Comparison of ENCODE assay signal across 19 cellular contexts in genomic region chr10:121771957-121772356, GRCh38.
A peak's percentile ranks its signal among the peaks of the same experiment; 100 is the strongest.
DNase-seq lines count a peak whose midpoint lies in the region; TF ChIP-seq lines count a peak whose summit lies in the region.
"Had no signal": no experiment of that assay in that cellular context is flagged by ENCODE, and none has a peak within 500 bp of the region (broad histone marks: within the 10 kb centered on the region; RNA-seq: fewer than 3 reads in every experiment).

No MANE protein-coding gene starts in this region.

- no peaks in the 10 kb centered on the region for H3K9me3 ChIP-seq in muscle layer of colon (ENCODE audit: low read length)

- no peak overlapping the region for H3K4me3 ChIP-seq in Jurkat, Clone E6-1 (ENCODE audit: low read length)
- H3K4me3 ChIP-seq in muscle layer of colon (ENCODE audit: low read depth in 1 of 2, low read length in 2 of 2) (no peak overlapping the region), dorsolateral prefrontal cortex (no peak overlapping the region)
- H3K4me3 ChIP-seq: ascending aorta, tibial artery had no signal

- no peaks in the 10 kb centered on the region for H3K27me3 ChIP-seq in muscle layer of colon (ENCODE audit: control insufficient read depth in 1 of 2, insufficient read depth in 2 of 2, low read length in 2 of 2)
- no peaks in the 10 kb centered on the region for H3K27me3 ChIP-seq in dorsolateral prefrontal cortex
- H3K27me3 ChIP-seq: ascending aorta, tibial artery had no signal

- H3K4me1 ChIP-seq in muscle layer of colon (ENCODE audit: insufficient read depth, low read length) = peaks cover 31% of the 10 kb centered on the region
- H3K4me1 ChIP-seq: ascending aorta, tibial artery had no signal

- no peak overlapping the region for H3K9ac ChIP-seq in muscle layer of colon (ENCODE audit: low read length)

- DNase-seq in AG20443 (ENCODE audit: low spot score) = peak; percentile 55
- DNase-seq in Jurkat, Clone E6-1 (ENCODE audit: low read depth, low spot score) = peak; percentile 7
- peak; percentile 31 for DNase-seq in fibroblast of peridontal ligament (ENCODE audit: extremely low read depth)
- no peak for DNase-seq in OCI-M2 (lab: John Stamatoyannopoulos, UW; ENCODE audit: unreplicated experiment)
- DNase-seq in activated T-cell treated with anti-CD3 and anti-CD28 coated beads, Interleukin-2, amount 50 U/mL, for 1 hour = no peak
- DNase-seq in dorsolateral prefrontal cortex = no peak
- DNase-seq in NCI-H510A (lab: John Stamatoyannopoulos, UW) = no peak
- DNase-seq: activated T-cell treated with anti-CD3 and anti-CD28 coated beads, Interleukin-2, amount 50 U/mL, for 72 hours; DMS79; KBM-7; kidney; NCI-H187; NCI-H774; stimulated activated CD4-positive, alpha-beta T cell treated with anti-CD3 and anti-CD28 coated beads, Interleukin-4, amount 100 ng/mL, for 1 hour; stimulated activated naive CD8-positive, alpha-beta T cell treated with anti-CD3 and anti-CD28 coated beads, Interleukin-15, Interleukin-2, amounts not matched to agents 100 U/mL and 50 U/mL, for 24 hours; T-helper 9 cell; tibial artery had no signal

- H3K27ac ChIP-seq in muscle layer of colon (ENCODE audit: low read depth, low read length) (peak overlapping the region; percentile 44), dorsolateral prefrontal cortex (no peak overlapping the region)
- H3K27ac ChIP-seq: ascending aorta, tibial artery had no signal

- no peaks in the 10 kb centered on the region for H3K36me3 ChIP-seq in muscle layer of colon (ENCODE audit: insufficient read depth, low read length)
- H3K36me3 ChIP-seq: ascending aorta had no signal

- no peak for TF ChIP-seq CTCF in dorsolateral prefrontal cortex (IDR thresholded peaks at IDR 0.05 in 54 of 56, conservative IDR thresholded peaks at IDR 0.05 in 2 of 56; ENCODE audit: low read depth in 1 of 56, partially characterized antibody in 56 of 56)

- intact Hi-C loops in dorsolateral prefrontal cortex (cut with DNase I) = no loop called here

Comparison
In these comparisons a context has a peak if more than half of its experiments do, and no peak if none do; other contexts are left out.
1. DNase-seq: peak in AG20443 (single experiment), Jurkat, Clone E6-1 (single experiment) and fibroblast of peridontal ligament (single experiment); none in OCI-M2 (single experiment), activated T-cell treated with anti-CD3 and anti-CD28 coated beads, Interleukin-2, amount 50 U/mL, for 1 hour (single experiment), dorsolateral prefrontal cortex (0 of 10) and NCI-H510A (single experiment).